ENCODE assay signal across 20 cellular contexts in genomic region chr11:128036006-128036405, GRCh38.
A peak's percentile ranks its signal among the peaks of the same experiment; 100 is the strongest.
DNase-seq lines count a peak whose midpoint lies in the region; ATAC-seq and TF ChIP-seq lines count a peak whose summit lies in the region.
"Had no signal": no experiment of that assay in that cellular context is flagged by ENCODE, and none has a peak within 500 bp of the region (broad histone marks: within the 10 kb centered on the region; RNA-seq: fewer than 3 reads in every experiment).

No MANE protein-coding gene starts in this region.

- CTCF ChIA-PET in CD8-positive, alpha-beta T cell (lab: Charles Lee) = interaction anchor here (5.1 kb wide), 1 partner anchor 123 kb away, joined by 104 read pairs; no protein-coding TSS in a partner anchor
- CTCF ChIA-PET in IMR-90 (lab: Yijun Ruan, JAX) = no interaction called here

- peak in 2 of 3 donors; percentile 26 to 55 for DNase-seq in CD4-positive, CD25-positive, alpha-beta regulatory T cell
- DNase-seq in CD8-positive, alpha-beta T cell = peak in 1 of 7 experiments; percentile 49
- DNase-seq in IMR-90 (no peak), neuronal stem cell (ENCODE audit: low spot score) (no peak), mucosa of descending colon (no peak), RKO (ENCODE audit: low spot score) (no peak)
- DNase-seq: 8988T, ACHN, AML-193, BE2C, Calu3, COR-L47, DMS53, DMS79 treated with DMSO at 0.1 percent for 48 hours, GOT3 had no signal

- WGBS in IMR-90 (ENCODE audit: extremely low coverage in 2 of 2, insufficient read length in 1 of 2), 2 experiments = no CpG with 5 or more reads among the region's 5 CpGs
- WGBS in neuronal stem cell (ENCODE audit: extremely low coverage in 2 of 2, insufficient read length in 2 of 2, insufficient replicate concordance in 1 of 2), 2 donors = no CpG with 5 or more reads among the region's 5 CpGs

- H2AK9ac ChIP-seq in IMR-90 (replicated peaks; ENCODE audit: low read depth, low read length, poor library complexity) = no peak overlapping the region

- no peaks in the 10 kb centered on the region for H3K9me3 Mint-ChIP-seq in CD4-positive, CD25-positive, alpha-beta regulatory T cell
- no peaks in the 10 kb centered on the region for H3K9me3 Mint-ChIP-seq in CD8-positive, alpha-beta T cell

- H3K18ac ChIP-seq in IMR-90 (ENCODE audit: low read depth, low read length) (no peak overlapping the region), neuronal stem cell (ENCODE audit: low read length) (no peak overlapping the region)

- H3K36me3 Mint-ChIP-seq in CD4-positive, CD25-positive, alpha-beta regulatory T cell = no peaks in the 10 kb centered on the region
- no peaks in the 10 kb centered on the region for H3K36me3 Mint-ChIP-seq in CD8-positive, alpha-beta T cell
- H3K36me3 Mint-ChIP-seq: CD14-positive monocyte had no signal

- H2AFZ ChIP-seq in IMR-90 (replicated peaks; ENCODE audit: low read length, poor library complexity) (no peak overlapping the region), neuronal stem cell (ENCODE audit: low read length) (peak overlapping the region; percentile 1)

- H4K5ac ChIP-seq in IMR-90 (ENCODE audit: low read depth, low read length) = no peak overlapping the region

- H3K27ac ChIP-seq in CD4-positive, CD25-positive, alpha-beta regulatory T cell (ENCODE audit: insufficient read depth, low read length, poor library complexity, severe bottlenecking) = peak overlapping the region; percentile 73
- peak overlapping the region; percentile 1 for H3K27ac ChIP-seq in CD8-positive, alpha-beta T cell (ENCODE audit: low read depth, low read length)
- H3K27ac ChIP-seq in IMR-90 (ENCODE audit: insufficient read depth, low read length) = no peak overlapping the region
- H3K27ac ChIP-seq in neuronal stem cell (replicated peaks; ENCODE audit: low read length) = no peak overlapping the region
- H3K27ac ChIP-seq: A549 had no signal

- BruUV-seq in IMR-90 (replicated peaks; lab: Mats Ljungman, UMichigan) = no TSS peak

- no peak for TF ChIP-seq POLR2A in IMR-90 (IDR thresholded peaks at IDR 0.05; ENCODE audit: low read depth, low read length)

- no peak for TF ChIP-seq RAD21 in IMR-90 (IDR thresholded peaks at IDR 0.05; ENCODE audit: low read length)

- no peak overlapping the region for H3K27ac Mint-ChIP-seq in CD4-positive, CD25-positive, alpha-beta regulatory T cell
- no peak overlapping the region for H3K27ac Mint-ChIP-seq in CD8-positive, alpha-beta T cell

- no peak overlapping the region for H3K4me2 ChIP-seq in IMR-90 (ENCODE audit: low read depth, low read length)
- H3K4me2 ChIP-seq in neuronal stem cell (ENCODE audit: insufficient read depth, low read length, poor library complexity, severe bottlenecking) = no peak overlapping the region
- H3K4me2 ChIP-seq: A549; BLaER1 treated with 17β-estradiol and CSF1 and Interleukin-3, amounts not matched to agents 10 nM and 100 nM had no signal

- H3K23ac ChIP-seq in IMR-90 (ENCODE audit: low read depth, low read length) = no peak overlapping the region
- no peak overlapping the region for H3K23ac ChIP-seq in neuronal stem cell (ENCODE audit: low read depth, low read length, poor library complexity)

- no peak overlapping the region for H3K9ac ChIP-seq in IMR-90 (ENCODE audit: low read depth, low read length)
- H3K9ac ChIP-seq in neuronal stem cell (ENCODE audit: low read depth, low read length, poor library complexity) = no peak overlapping the region
- H3K9ac ChIP-seq: BLaER1 treated with 17β-estradiol and CSF1 and Interleukin-3, amounts not matched to agents 10 nM and 100 nM had no signal

- H2BK120ac ChIP-seq in IMR-90 (ENCODE audit: low read depth, low read length) = no peak overlapping the region
- no peak overlapping the region for H2BK120ac ChIP-seq in neuronal stem cell (ENCODE audit: low read depth, low read length)

- H2BK20ac ChIP-seq in IMR-90 (ENCODE audit: low read depth, low read length) = no peak overlapping the region

- H2BK5ac ChIP-seq in IMR-90 (ENCODE audit: low read depth, low read length, poor library complexity, severe bottlenecking) = no peak overlapping the region
- no peak overlapping the region for H2BK5ac ChIP-seq in neuronal stem cell (ENCODE audit: low read length)

- no peaks in the 10 kb centered on the region for H3K36me3 ChIP-seq in CD4-positive, CD25-positive, alpha-beta regulatory T cell (ENCODE audit: control insufficient read depth, insufficient read depth, low read length)
- H3K36me3 ChIP-seq in CD8-positive, alpha-beta T cell (ENCODE audit: insufficient read depth, low read length) = no peaks in the 10 kb centered on the region
- H3K36me3 ChIP-seq in IMR-90 (ENCODE audit: control insufficient read depth, insufficient read depth, low read length) (no peaks in the 10 kb centered on the region), neuronal stem cell (replicated peaks in 1 of 2; ENCODE audit: control insufficient read depth in 2 of 2, insufficient read depth in 2 of 2, low read length in 2 of 2) (no peaks in the 10 kb centered on the region), mucosa of descending colon (ENCODE audit: low read depth) (no peaks in the 10 kb centered on the region)
- H3K36me3 ChIP-seq: BE2C; BLaER1 treated with 17β-estradiol and CSF1 and Interleukin-3, amounts not matched to agents 10 nM and 100 nM; HAP-1 had no signal

- no peak overlapping the region for H2BK15ac ChIP-seq in IMR-90 (ENCODE audit: low read depth, low read length)
- H2BK15ac ChIP-seq in neuronal stem cell (ENCODE audit: low read length) = no peak overlapping the region

- H3K79me1 ChIP-seq in IMR-90 (ENCODE audit: low read depth in 1 of 2, low read length in 2 of 2) (no peaks in the 10 kb centered on the region), neuronal stem cell (ENCODE audit: low read depth, low read length) (no peaks in the 10 kb centered on the region)

- TF ChIP-seq CTCF in CD8-positive, alpha-beta T cell (IDR thresholded peaks at IDR 0.05) = no peak
- TF ChIP-seq CTCF in IMR-90 (conservative IDR thresholded peaks at IDR 0.05; ENCODE audit: low read depth, low read length) (no peak), mucosa of descending colon (IDR thresholded peaks at IDR 0.05) (no peak)

- H3K14ac ChIP-seq in IMR-90 (replicated peaks; ENCODE audit: low read depth, low read length) = no peak overlapping the region; the same call in 1 of the 2 replicates
- no peak overlapping the region for H3K14ac ChIP-seq in neuronal stem cell (ENCODE audit: low read length)

- H4K91ac ChIP-seq in IMR-90 (ENCODE audit: insufficient read depth, low read depth, low read length) (no peak overlapping the region), neuronal stem cell (ENCODE audit: low read depth, low read length, poor library complexity) (no peak overlapping the region)

- in situ Hi-C loops in IMR-90 (cut with MboI; ENCODE audit: low sequenced_read_pairs) = loop anchor here (10.0 to 25.0 kb wide), 7 partner anchors 249 to 1599 kb away; no protein-coding TSS in a partner anchor

- H2AK5ac ChIP-seq in IMR-90 (ENCODE audit: low read depth, low read length) = peak overlapping the region; percentile 23
- no peak overlapping the region for H2AK5ac ChIP-seq in neuronal stem cell (ENCODE audit: low read depth, low read length)

- H3K4me1 Mint-ChIP-seq in CD4-positive, CD25-positive, alpha-beta regulatory T cell = peaks cover 17 to 44% (median 23%) of the 10 kb centered on the region in 4 donors
- H3K4me1 Mint-ChIP-seq in CD8-positive, alpha-beta T cell (ENCODE audit: low read depth) = peaks cover 36% of the 10 kb centered on the region

- POLR2A ChIA-PET in CD8-positive, alpha-beta T cell (lab: Charles Lee) = interaction anchor here (4.2 kb wide), 1 partner anchor 15 kb away, joined by 44 read pairs; no protein-coding TSS in a partner anchor
- POLR2A ChIA-PET in IMR-90 (lab: Charles Lee; ENCODE audit: unreplicated experiment) = no interaction called here

- H3K27me3 ChIP-seq in CD4-positive, CD25-positive, alpha-beta regulatory T cell (ENCODE audit: control insufficient read depth, insufficient read depth, low read length) = no peaks in the 10 kb centered on the region
- H3K27me3 ChIP-seq in CD8-positive, alpha-beta T cell (ENCODE audit: insufficient read depth, low read length) = no peaks in the 10 kb centered on the region
- H3K27me3 ChIP-seq in IMR-90 (ENCODE audit: control insufficient read depth, insufficient read depth, low read length) (peaks cover 3% of the 10 kb centered on the region; the same call in 1 of the 2 replicates), neuronal stem cell (ENCODE audit: control insufficient read depth in 3 of 3, insufficient read depth in 3 of 3, low read depth in 1 of 3, low read length in 3 of 3) (no peaks in the 10 kb centered on the region)
- H3K27me3 ChIP-seq: BE2C; BLaER1 treated with 17β-estradiol and CSF1 and Interleukin-3, amounts not matched to agents 10 nM and 100 nM had no signal

- ATAC-seq in CD4-positive, CD25-positive, alpha-beta regulatory T cell (ENCODE audit: low read depth in 2 of 2) = no peak
- ATAC-seq in CD8-positive, alpha-beta T cell = no peak
- ATAC-seq in IMR-90 (ENCODE audit: low read depth) = no peak
- no peak for ATAC-seq in mucosa of descending colon
- no peak for ATAC-seq in HG02884 (IDR thresholded peaks at IDR 0.05; ENCODE audit: unreplicated experiment)
- ATAC-seq: A549 had no signal

- no peaks in the 10 kb centered on the region for H3K9me3 ChIP-seq in CD4-positive, CD25-positive, alpha-beta regulatory T cell (ENCODE audit: control insufficient read depth in 2 of 2, low read length in 2 of 2)
- H3K9me3 ChIP-seq in CD8-positive, alpha-beta T cell (ENCODE audit: low read length) = no peaks in the 10 kb centered on the region
- H3K9me3 ChIP-seq in IMR-90 (ENCODE audit: control insufficient read depth, insufficient read depth, low read length) (no peaks in the 10 kb centered on the region), neuronal stem cell (replicated peaks in 1 of 2; ENCODE audit: control insufficient read depth in 2 of 2, insufficient read depth in 1 of 2, low read depth in 1 of 2, low read length in 2 of 2) (no peaks in the 10 kb centered on the region), mucosa of descending colon (no peaks in the 10 kb centered on the region)
- H3K9me3 ChIP-seq: A549; BE2C; BLaER1 treated with 17β-estradiol and CSF1 and Interleukin-3, amounts not matched to agents 10 nM and 100 nM; HAP-1 had no signal

- dilution Hi-C loops in IMR-90 (cut with HindIII; ENCODE audit: low sequenced_read_pairs, unreplicated experiment) = no loop called here

- peak overlapping the region; percentile 78 for H3K4me3 ChIP-seq in CD4-positive, CD25-positive, alpha-beta regulatory T cell (ENCODE audit: low read depth, low read length)
- H3K4me3 ChIP-seq in CD8-positive, alpha-beta T cell (ENCODE audit: low read depth, low read length) = peak overlapping the region; percentile 9
- H3K4me3 ChIP-seq in IMR-90 (ENCODE audit: insufficient read depth, low read depth, low read length) = no peak overlapping the region
- no peak overlapping the region for H3K4me3 ChIP-seq in neuronal stem cell (ENCODE audit: low read length in 2 of 2)
- no peak overlapping the region for H3K4me3 ChIP-seq in mucosa of descending colon
- H3K4me3 ChIP-seq: A549; BLaER1 treated with 17β-estradiol and CSF1 and Interleukin-3, amounts not matched to agents 10 nM and 100 nM; HAP-1 had no signal

- H3K4me1 ChIP-seq in CD4-positive, CD25-positive, alpha-beta regulatory T cell (ENCODE audit: control insufficient read depth, insufficient read depth, low read length, poor library complexity, severe bottlenecking) = peaks cover 65% of the 10 kb centered on the region
- peaks cover 66% of the 10 kb centered on the region for H3K4me1 ChIP-seq in CD8-positive, alpha-beta T cell (ENCODE audit: insufficient read depth, low read length)
- H3K4me1 ChIP-seq in IMR-90 (ENCODE audit: control insufficient read depth, insufficient read depth, low read length) (peaks cover 13% of the 10 kb centered on the region), neuronal stem cell (ENCODE audit: control insufficient read depth in 2 of 2, insufficient read depth in 1 of 2, low read depth in 1 of 2, low read length in 2 of 2) (no peaks in the 10 kb centered on the region), mucosa of descending colon (ENCODE audit: low read depth) (no peaks in the 10 kb centered on the region)
- H3K4me1 ChIP-seq: A549, BE2C, HAP-1 had no signal

- H4K8ac ChIP-seq in IMR-90 (ENCODE audit: low read depth in 2 of 2, low read length in 2 of 2) (no peak overlapping the region), neuronal stem cell (ENCODE audit: low read depth, low read length) (no peak overlapping the region)

- intact Hi-C loops in CD8-positive, alpha-beta T cell (cut with DNase I, micrococcal nuclease) = loop anchor here (10.0 kb wide), 3 partner anchors 419 to 489 kb away; no protein-coding TSS in a partner anchor
- intact Hi-C loops in IMR-90 (cut with micrococcal nuclease) (loop anchor here (10.0 kb wide), 2 partner anchors 919 to 1731 kb away; partner anchors contain the start of gene DCPS), mucosa of descending colon (cut with DNase I, micrococcal nuclease) (no loop called here)

- H3K9me1 ChIP-seq in IMR-90 (ENCODE audit: insufficient read depth, low read length) = peaks cover 24% of the 10 kb centered on the region

- H4K20me1 ChIP-seq in IMR-90 (ENCODE audit: insufficient read depth, low read length) = no peaks in the 10 kb centered on the region
- H4K20me1 ChIP-seq: BLaER1 treated with 17β-estradiol and CSF1 and Interleukin-3, amounts not matched to agents 10 nM and 100 nM had no signal

- no peak overlapping the region for H2BK12ac ChIP-seq in neuronal stem cell (ENCODE audit: low read length)

- no peak overlapping the region for H3K4me3 Mint-ChIP-seq in CD4-positive, CD25-positive, alpha-beta regulatory T cell
- H3K4me3 Mint-ChIP-seq in CD8-positive, alpha-beta T cell = no peak overlapping the region
- H3K4me3 Mint-ChIP-seq: CD14-positive monocyte had no signal

- H3K4ac ChIP-seq in IMR-90 (ENCODE audit: low read depth, low read length) = no peak overlapping the region
- H3K4ac ChIP-seq in neuronal stem cell (ENCODE audit: low read length) = no peak overlapping the region

- H3K56ac ChIP-seq in IMR-90 (ENCODE audit: extremely low read depth, insufficient read depth, low read length) = no peak overlapping the region

- H3K27me3 Mint-ChIP-seq in CD4-positive, CD25-positive, alpha-beta regulatory T cell = no peaks in the 10 kb centered on the region
- H3K27me3 Mint-ChIP-seq in CD8-positive, alpha-beta T cell (ENCODE audit: low read depth) = no peaks in the 10 kb centered on the region

Comparison
In these comparisons a context has a peak if more than half of its experiments do, and no peak if none do; other contexts are left out.
1. DNase-seq: peak in CD4-positive, CD25-positive, alpha-beta regulatory T cell (2 of 3); none in IMR-90 (single experiment), neuronal stem cell (single experiment), mucosa of descending colon (0 of 3) and RKO (single experiment).
2. H3K27ac ChIP-seq: peak in CD4-positive, CD25-positive, alpha-beta regulatory T cell (single experiment) and CD8-positive, alpha-beta T cell (single experiment); none in IMR-90 (single experiment) and neuronal stem cell (single experiment).
3. H3K4me3 ChIP-seq: peak in CD4-positive, CD25-positive, alpha-beta regulatory T cell (single experiment) and CD8-positive, alpha-beta T cell (single experiment); none in IMR-90 (single experiment), neuronal stem cell (0 of 2) and mucosa of descending colon (single experiment).
4. intact Hi-C loops: an anchor here in CD8-positive, alpha-beta T cell (10.0 kb wide) and IMR-90 (10.0 kb wide); none called in mucosa of descending colon.